ENCODE assay signal across 8 cellular contexts in genomic region chr7:128387663-128388485, GRCh38. TPM values are rescaled to one million over a fixed set of nuclear protein-coding genes. Genes with fewer than 3 reads are reported as not detected.
DNase-seq lines count a peak whose midpoint lies in the region; ATAC-seq and TF ChIP-seq lines count a peak whose summit lies in the region.

No MANE protein-coding gene starts in this region.

- TF ChIP-seq CTCF in dorsolateral prefrontal cortex (IDR thresholded peaks at IDR 0.05 in 54 of 56, conservative IDR thresholded peaks at IDR 0.05 in 2 of 56; ENCODE audit: low read depth in 1 of 56, partially characterized antibody in 56 of 56): peak; percentile 38 to 94 (median 88)

- no peaks in the 10 kb centered on the region for H3K27me3 ChIP-seq in dorsolateral prefrontal cortex

- peak overlapping the region in 41 of 59 donors; percentile 3 to 53 (median 33) for H3K4me3 ChIP-seq in dorsolateral prefrontal cortex

- ATAC-seq in HG02973 (IDR thresholded peaks at IDR 0.05; ENCODE audit: unreplicated experiment): peak; percentile 73

- peak overlapping the region in 4 of 59 donors; percentile 5 to 46 (median 27) for H3K27ac ChIP-seq in dorsolateral prefrontal cortex

- intact Hi-C loops in dorsolateral prefrontal cortex (cut with DNase I): loop anchor here (1.0 to 2.0 kb wide), 2 partner anchors 35 to 40 kb away; no protein-coding TSS in a partner anchor

- peak; percentile 55 for DNase-seq in NK-92 treated with Interleukin-12 subunit alpha and Interleukin-12 subunit beta, amount 100 ng/mL, for 24 hours (lab: John Stamatoyannopoulos, UW)
- no peak for DNase-seq in NK-92 (lab: John Stamatoyannopoulos, UW; ENCODE audit: unreplicated experiment)
- peak; percentile 40 for DNase-seq in NCI-H226
- peak; percentile 64 for DNase-seq in activated CD4-positive, alpha-beta T cell treated with anti-CD3 and anti-CD28 coated beads, Interleukin-2, amount 50 U/mL, for 1 hour
- DNase-seq in dorsolateral prefrontal cortex: peak; percentile 78 to 95 (median 86)
- DNase-seq in lung microvascular endothelial cell (ENCODE audit: low read depth in 2 of 2): peak; percentile 65 to 85
- DNase-seq in stimulated activated CD8-positive, alpha-beta memory T cell treated with anti-CD3 and anti-CD28 coated beads, Interleukin-15, amount 100 ng/mL, for 4 hours (ENCODE audit: low read depth in 2 of 2): peak; percentile 28 to 49

RNA-seq across cellular contexts. Expression of gene IMPDH1, which starts 21.9 kb away (rescaled TPM):
- total RNA-seq in dorsolateral prefrontal cortex: 10 to 100 TPM; 18.1 to 58.7 (median 39.5) TPM
- 32.7 and 42.5 TPM in 2 replicates for total RNA-seq in lung microvascular endothelial cell

RNA-seq across cellular contexts. Expression of gene PRRT4, which starts 26.4 kb away (rescaled TPM):
- total RNA-seq in dorsolateral prefrontal cortex (1 to 10 TPM; 1.5 to 7.6 (median 4.2) TPM), lung microvascular endothelial cell (not detected in 2 replicates)

RNA-seq across cellular contexts. Expression of gene RBM28, which starts 44.2 kb away (rescaled TPM):
- 10 to 100 TPM; 37.9 to 78.1 (median 52.7) TPM for total RNA-seq in dorsolateral prefrontal cortex
- total RNA-seq in lung microvascular endothelial cell: 4.1 and 4.6 TPM in 2 replicates
